22 cellular contexts compared by ENCODE assay signal in genomic region chr19:4686700-4687099, GRCh38. TPM values are rescaled to one million over a fixed set of nuclear protein-coding genes. Genes with fewer than 3 reads are reported as not detected.
DNase-seq lines count a peak whose midpoint lies in the region; ATAC-seq, FAIRE-seq and TF ChIP-seq lines count a peak whose summit lies in the region.
"Had no signal": no experiment of that assay in that cellular context is flagged by ENCODE, and none has a peak within 500 bp of the region (broad histone marks: within the 10 kb centered on the region; RNA-seq: fewer than 3 reads in every experiment).

No MANE protein-coding gene starts in this region.

- H3K27ac ChIP-seq in BLaER1, result peak overlapping the region; percentile 37; the same call in 1 of the 2 replicates
- no peak overlapping the region for H3K27ac ChIP-seq in GM12878 (ENCODE audit: control insufficient read depth, insufficient read depth)
- H3K27ac ChIP-seq in neuronal stem cell (replicated peaks; ENCODE audit: low read length), result no peak overlapping the region
- H3K27ac ChIP-seq: 22Rv1, A549 had no signal

- H2BK120ac ChIP-seq in neuronal stem cell (ENCODE audit: low read depth, low read length), result no peak overlapping the region

- H3K4ac ChIP-seq in neuronal stem cell (ENCODE audit: low read length), result no peak overlapping the region

- TF ChIP-seq RAD21 in GM12878 (IDR thresholded peaks at IDR 0.05; ENCODE audit: insufficient read depth, low read depth, low read length), result no peak

- H3K4me2 ChIP-seq in BLaER1 (peak overlapping the region; percentile 72), GM12878 (ENCODE audit: control insufficient read depth, insufficient read depth) (no peak overlapping the region), neuronal stem cell (ENCODE audit: insufficient read depth, low read length, poor library complexity, severe bottlenecking) (no peak overlapping the region)
- H3K4me2 ChIP-seq: A549, GM23338 had no signal

- no peaks in the 10 kb centered on the region for H3K79me2 ChIP-seq in GM12878 (ENCODE audit: control insufficient read depth, insufficient read depth, low read length)

- DNase-seq in Right ventricle myocardium inferior (ENCODE audit: missing footprints) (peak; percentile 2), cardiac septum (ENCODE audit: low spot score) (no peak), GM12878 (ENCODE audit: low read depth, low spot score) (no peak), neuronal stem cell (ENCODE audit: low spot score) (no peak)
- no peak for DNase-seq in activated CD8-positive, alpha-beta memory T cell treated with anti-CD3 and anti-CD28 coated beads, Interleukin-2, amount 50 U/mL, for 48 hours
- DNase-seq: AML-193; Calu3; CD8-positive, alpha-beta T cell; DMS53; DND-41; EL; HCEC 1CT; KG1 had no signal

- H4K20me1 ChIP-seq in BLaER1 (peaks cover 10% of the 10 kb centered on the region; the same call in 1 of the 2 replicates), GM12878 (ENCODE audit: control insufficient read depth, insufficient read depth) (no peaks in the 10 kb centered on the region)

- H3K9ac ChIP-seq in BLaER1 (no peak overlapping the region), GM12878 (ENCODE audit: control insufficient read depth, insufficient read depth, low read length) (no peak overlapping the region), neuronal stem cell (ENCODE audit: low read depth, low read length, poor library complexity) (no peak overlapping the region)

- TF ChIP-seq CTCF in GM12878 (IDR thresholded peaks at IDR 0.05 in 2 of 3, conservative IDR thresholded peaks at IDR 0.05 in 1 of 3; ENCODE audit: control insufficient read depth in 2 of 3, extremely low read depth in 1 of 3, insufficient read depth in 1 of 3, low read depth in 3 of 3, low read length in 3 of 3), result no peak

- H3K27me3 ChIP-seq in BLaER1 (no peaks in the 10 kb centered on the region), GM12878 (replicated peaks in 1 of 2; ENCODE audit: control insufficient read depth in 2 of 2, insufficient read depth in 2 of 2, low read length in 1 of 2) (no peaks in the 10 kb centered on the region), neuronal stem cell (ENCODE audit: control insufficient read depth in 3 of 3, insufficient read depth in 3 of 3, low read depth in 1 of 3, low read length in 3 of 3) (no peaks in the 10 kb centered on the region)

- intact Hi-C loops in Right ventricle myocardium inferior (cut with DNase I), result no loop called here
- intact Hi-C loops in cardiac septum (cut with DNase I), result no loop called here
- intact Hi-C loops in GM12878 (cut with micrococcal nuclease; ENCODE audit: unreplicated experiment), result no loop called here

- ATAC-seq in Right ventricle myocardium inferior (no peak), GM12878 (no peak), GM19452 (IDR thresholded peaks at IDR 0.05; ENCODE audit: unreplicated experiment) (no peak)
- ATAC-seq: A549; CD8-positive, alpha-beta T cell; GM23338 had no signal

- POLR2A ChIA-PET in GM12878 (lab: Charles Lee), result no interaction called here

- RAD21 ChIA-PET in GM12878 (lab: Charles Lee; ENCODE audit: unreplicated experiment), result no interaction called here

- H3K4me1 ChIP-seq in BLaER1 (peaks cover 25% of the 10 kb centered on the region), GM12878 (ENCODE audit: control insufficient read depth, insufficient read depth, low read length) (no peaks in the 10 kb centered on the region), neuronal stem cell (ENCODE audit: control insufficient read depth in 2 of 2, insufficient read depth in 1 of 2, low read depth in 1 of 2, low read length in 2 of 2) (no peaks in the 10 kb centered on the region)
- H3K4me1 ChIP-seq: A549 had no signal

- no peak overlapping the region for H4K8ac ChIP-seq in neuronal stem cell (ENCODE audit: low read depth, low read length)

- CTCF ChIA-PET in GM12878 (lab: Yijun Ruan, JAX), result no interaction called here

- no peak overlapping the region for H2AFZ ChIP-seq in GM12878 (ENCODE audit: control insufficient read depth, low read depth, low read length)
- H2AFZ ChIP-seq in neuronal stem cell (ENCODE audit: low read length), result no peak overlapping the region
- H2AFZ ChIP-seq: GM23338 had no signal

- H3K14ac ChIP-seq in neuronal stem cell (ENCODE audit: low read length), result peak overlapping the region; percentile 63

- no peak overlapping the region for H3K23ac ChIP-seq in neuronal stem cell (ENCODE audit: low read depth, low read length, poor library complexity)

- in situ Hi-C loops in GM12878 (cut with MboI), result no loop called here

- WGBS in GM12878 (ENCODE audit: insufficient coverage, insufficient replicate concordance, low lambda C conversion rate, missing lambda C conversion rate), result 96% methylated on average over 10 of the region's 10 CpGs
- no CpG with 5 or more reads among the region's 10 CpGs for WGBS in neuronal stem cell (ENCODE audit: extremely low coverage in 2 of 2, insufficient read length in 2 of 2, insufficient replicate concordance in 1 of 2), 2 donors

- FAIRE-seq in GM12878 (lab: Jason Lieb, UNC), result no peak
- FAIRE-seq: A549, GM12891, GM19239, H54, HTR-8/SVneo had no signal

- TSS peak; percentile 25 for BruUV-seq in GM12878 (replicated peaks; lab: Mats Ljungman, UMichigan)

- H3K18ac ChIP-seq in neuronal stem cell (ENCODE audit: low read length), result no peak overlapping the region

- peaks cover 92% of the 10 kb centered on the region for H3K36me3 ChIP-seq in BLaER1
- H3K36me3 ChIP-seq in GM12878 (ENCODE audit: control insufficient read depth in 2 of 2, insufficient read depth in 2 of 2, low read length in 1 of 2), result peaks cover 13 to 24% of the 10 kb centered on the region in 2 experiments; a peak in 3 of 4 replicates
- peaks cover 31 to 77% of the 10 kb centered on the region in 2 donors for H3K36me3 ChIP-seq in neuronal stem cell (replicated peaks in 1 of 2; ENCODE audit: control insufficient read depth in 2 of 2, insufficient read depth in 2 of 2, low read length in 2 of 2)

- TF ChIP-seq POLR2A in GM12878 (IDR thresholded peaks at IDR 0.05; ENCODE audit: low read depth, low read length), result peak; percentile 39; the same call in 1 of the 2 replicates

- no peak overlapping the region for H4K91ac ChIP-seq in neuronal stem cell (ENCODE audit: low read depth, low read length, poor library complexity)

- SMC1A ChIA-PET in GM12878 (lab: Charles Lee; ENCODE audit: uncharacterized antibody, unreplicated experiment), result no interaction called here

- H3K79me1 ChIP-seq in neuronal stem cell (ENCODE audit: low read depth, low read length), result peaks cover 4% of the 10 kb centered on the region

- no peak overlapping the region for H3K4me3 ChIP-seq in BLaER1
- H3K4me3 ChIP-seq in GM12878, result no peak overlapping the region
- H3K4me3 ChIP-seq in neuronal stem cell (ENCODE audit: low read length in 2 of 2), result no peak overlapping the region
- H3K4me3 ChIP-seq: A549, GM23338 had no signal

- no peak overlapping the region for H2AK5ac ChIP-seq in neuronal stem cell (ENCODE audit: low read depth, low read length)

- no peak overlapping the region for H2BK15ac ChIP-seq in neuronal stem cell (ENCODE audit: low read length)

- H3K9me3 ChIP-seq in BLaER1 (no peaks in the 10 kb centered on the region), GM12878 (replicated peaks; ENCODE audit: control insufficient read depth, insufficient read depth, low read length) (no peaks in the 10 kb centered on the region), neuronal stem cell (replicated peaks in 1 of 2; ENCODE audit: control insufficient read depth in 2 of 2, insufficient read depth in 1 of 2, low read depth in 1 of 2, low read length in 2 of 2) (no peaks in the 10 kb centered on the region)
- H3K9me3 ChIP-seq: A549 had no signal

- no peak for TF ChIP-seq EP300 in GM12878 (IDR thresholded peaks at IDR 0.05; ENCODE audit: borderline replicate concordance in 1 of 2, control insufficient read depth in 1 of 2, low read depth in 2 of 2, low read length in 2 of 2)

- no peak overlapping the region for H2BK5ac ChIP-seq in neuronal stem cell (ENCODE audit: low read length)

- peak overlapping the region; percentile 66 for H2BK12ac ChIP-seq in neuronal stem cell (ENCODE audit: low read length)

RNA-seq across cellular contexts. Expression of gene MYDGF, which starts 16.6 kb away (rescaled TPM):
- total RNA-seq in Right ventricle myocardium inferior, result 29.8 TPM
- 37.1 TPM for total RNA-seq in cardiac septum
- total RNA-seq in GM12878 (2013; cell fraction: nucleolus; rRNA removed), result 25.3 and 26.6 TPM in 2 replicates
- 68.7 and 83.5 TPM in 2 replicates for total RNA-seq in GM12878 (2014; rRNA removed)
- 46.0 and 50.2 TPM in 2 replicates for total RNA-seq in GM12878 (2014; rRNA removed; fragmentation: Illumina TruSeq; extraction: Trizol)
- 57.4 and 64.7 TPM in 2 replicates for total RNA-seq in GM12878 (2021)
- 61.8 TPM for polyA plus RNA-seq in GM12878 (2011; ENCODE audit: low read depth)
- 31.3 and 45.6 TPM in 2 replicates for polyA plus RNA-seq in GM12878 (2011; rRNA removed)
- polyA plus RNA-seq in GM12878 (2011; cell fraction: cytosol; rRNA removed), result 72.7 and 135 TPM in 2 replicates
- polyA plus RNA-seq in GM12878 (2011; cell fraction: nucleus; rRNA removed), result 44.9 and 47.5 TPM in 2 replicates
- 111 and 140 TPM in 2 replicates for polyA plus RNA-seq in GM12878 (2012)
- polyA plus RNA-seq in GM12878 (2014; fragmentation: Illumina TruSeq; extraction: Trizol), result 17.9 and 39.1 TPM in 2 replicates
- 10 to 100 TPM in 1 of 2 experiments, 1 to 10 TPM in 1; 2.3 to 18.5 TPM for polyA plus RNA-seq in GM12878 (2014; fragmentation: Nextera tagmentation; extraction: Ambion mirVana)
- polyA plus RNA-seq in GM12878 (2014; rRNA removed), result 92.8 and 96.7 TPM in 2 replicates
- polyA plus RNA-seq in GM12878 (2016; fragmentation: Nextera tagmentation; extraction: Ambion mirVana), result 100 to 1,000 TPM; 183 to 196 TPM
- polyA minus RNA-seq in GM12878 (2011; rRNA and poly(A)+ RNA removed), result 15.4 and 26.8 TPM in 2 replicates
- polyA minus RNA-seq in GM12878 (2011; cell fraction: cytosol; rRNA and poly(A)+ RNA removed), result 14.0 and 15.4 TPM in 2 replicates
- polyA minus RNA-seq in GM12878 (2011; cell fraction: nucleus; rRNA and poly(A)+ RNA removed), result 7.4 and 12.1 TPM in 2 replicates
- 33.5 TPM for polyA plus RNA-seq in neuronal stem cell (2013, experiment 1 of 2)
- polyA plus RNA-seq in neuronal stem cell (2013, experiment 2 of 2), result 33.9 TPM

RNA-seq across cellular contexts. Expression of gene DPP9, which starts 36.9 kb away (rescaled TPM):
- total RNA-seq in Right ventricle myocardium inferior (52.7 TPM), cardiac septum (39.0 TPM), GM12878 (2014; rRNA removed) (32.3 and 35.7 TPM in 2 replicates), GM12878 (2014; rRNA removed; fragmentation: Illumina TruSeq; extraction: Trizol) (14.9 and 15.2 TPM in 2 replicates), GM12878 (2021) (54.5 and 58.6 TPM in 2 replicates)
- 114 and 131 TPM in 2 replicates for total RNA-seq in GM12878 (2013; cell fraction: nucleolus; rRNA removed)
- polyA plus RNA-seq in GM12878 (2011; ENCODE audit: low read depth), result 7.2 TPM
- polyA plus RNA-seq in GM12878 (2011; rRNA removed) (4.5 and 10.0 TPM in 2 replicates), GM12878 (2014; fragmentation: Illumina TruSeq; extraction: Trizol) (11.4 and 24.1 TPM in 2 replicates), GM12878 (2014; fragmentation: Nextera tagmentation; extraction: Ambion mirVana) (1 to 10 TPM in 1 of 2 experiments, under 1 TPM in 1; 0.64 to 1.2 TPM), GM12878 (2014; rRNA removed) (31.0 and 40.9 TPM in 2 replicates), GM12878 (2016; fragmentation: Nextera tagmentation; extraction: Ambion mirVana) (10 to 100 TPM; 50.6 to 52.9 TPM)
- polyA plus RNA-seq in GM12878 (2011; cell fraction: cytosol; rRNA removed), result 13.7 and 15.7 TPM in 2 replicates
- 30.1 and 56.0 TPM in 2 replicates for polyA plus RNA-seq in GM12878 (2011; cell fraction: nucleus; rRNA removed)
- polyA plus RNA-seq in GM12878 (2012), result 22.3 and 28.0 TPM in 2 replicates
- 13.0 and 18.5 TPM in 2 replicates for polyA minus RNA-seq in GM12878 (2011; rRNA and poly(A)+ RNA removed)
- polyA minus RNA-seq in GM12878 (2011; cell fraction: cytosol; rRNA and poly(A)+ RNA removed), result 13.9 and 19.4 TPM in 2 replicates
- 23.8 and 35.4 TPM in 2 replicates for polyA minus RNA-seq in GM12878 (2011; cell fraction: nucleus; rRNA and poly(A)+ RNA removed)
- polyA plus RNA-seq in neuronal stem cell (2013, experiment 1 of 2), result 12.1 TPM
- polyA plus RNA-seq in neuronal stem cell (2013, experiment 2 of 2), result 12.4 TPM

RNA-seq across cellular contexts. Expression of gene TNFAIP8L1, which starts 47.4 kb away (rescaled TPM):
- total RNA-seq in Right ventricle myocardium inferior (4.4 TPM), cardiac septum (3.6 TPM), GM12878 (2014; rRNA removed) (5.0 TPM in 2 replicates), GM12878 (2014; rRNA removed; fragmentation: Illumina TruSeq; extraction: Trizol) (8.3 and 8.7 TPM in 2 replicates), GM12878 (2021) (12.7 and 14.3 TPM in 2 replicates)
- total RNA-seq in GM12878 (2013; cell fraction: nucleolus; rRNA removed), result 17.9 and 19.3 TPM in 2 replicates
- 4.5 TPM for polyA plus RNA-seq in GM12878 (2011; ENCODE audit: low read depth)
- polyA plus RNA-seq in GM12878 (2011; rRNA removed) (7.6 and 9.0 TPM in 2 replicates), GM12878 (2014; fragmentation: Illumina TruSeq; extraction: Trizol) (4.6 and 8.6 TPM in 2 replicates), GM12878 (2014; fragmentation: Nextera tagmentation; extraction: Ambion mirVana) (1 to 10 TPM in 1 of 2 experiments, under 1 TPM in 1; 0.93 to 2.4 TPM), GM12878 (2014; rRNA removed) (12.4 and 13.1 TPM in 2 replicates), GM12878 (2016; fragmentation: Nextera tagmentation; extraction: Ambion mirVana) (1 to 10 TPM; 8.3 to 9.2 TPM)
- polyA plus RNA-seq in GM12878 (2011; cell fraction: cytosol; rRNA removed), result 14.0 and 14.6 TPM in 2 replicates
- polyA plus RNA-seq in GM12878 (2011; cell fraction: nucleus; rRNA removed), result 4.2 and 6.9 TPM in 2 replicates
- 7.7 and 9.0 TPM in 2 replicates for polyA plus RNA-seq in GM12878 (2012)
- 6.7 and 13.4 TPM in 2 replicates for polyA minus RNA-seq in GM12878 (2011; rRNA and poly(A)+ RNA removed)
- 5.9 and 6.3 TPM in 2 replicates for polyA minus RNA-seq in GM12878 (2011; cell fraction: cytosol; rRNA and poly(A)+ RNA removed)
- 4.1 and 6.6 TPM in 2 replicates for polyA minus RNA-seq in GM12878 (2011; cell fraction: nucleus; rRNA and poly(A)+ RNA removed)
- polyA plus RNA-seq in neuronal stem cell (2013, experiment 1 of 2), result 15.5 TPM
- polyA plus RNA-seq in neuronal stem cell (2013, experiment 2 of 2), result 15.7 TPM
